In the genomic region with DNA sequence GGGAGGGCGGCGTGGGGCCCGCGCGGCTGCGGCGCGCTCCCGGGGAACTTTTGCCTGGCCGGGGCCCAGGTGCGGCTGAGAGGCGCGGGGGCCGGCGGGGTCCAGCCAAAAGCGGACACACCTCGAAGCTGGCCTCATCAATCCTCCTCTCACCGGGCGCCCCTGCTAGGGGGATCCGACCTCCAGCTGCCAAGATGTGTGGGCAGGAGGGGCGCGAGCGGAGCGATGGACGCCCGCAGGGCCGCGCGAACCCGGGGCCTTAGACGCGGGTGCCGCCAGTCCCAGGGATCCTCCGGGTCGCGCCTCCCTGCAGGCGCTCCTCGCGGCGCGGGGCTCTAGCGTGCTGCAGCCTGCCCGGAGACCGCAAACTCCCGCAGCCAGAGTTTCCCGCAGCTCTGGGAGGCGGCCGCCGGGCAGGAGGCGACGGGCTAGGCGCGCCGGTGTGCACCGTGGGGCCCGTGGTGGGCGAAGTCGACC, we compare ENCODE assay signal across 10 cellular contexts. TPM values are rescaled to one million over a fixed set of nuclear protein-coding genes. Genes with fewer than 3 reads are reported as not detected.
DNase-seq lines count a peak whose midpoint lies in the region; ATAC-seq and TF ChIP-seq lines count a peak whose summit lies in the region.
"Had no signal": no experiment of that assay in that cellular context is flagged by ENCODE, and none has a peak within 500 bp of the region (broad histone marks: within the 10 kb centered on the region; RNA-seq: fewer than 3 reads in every experiment).

No MANE protein-coding gene starts in this region.

- CTCF ChIA-PET in activated CD4-positive, alpha-beta memory T cell treated with anti-CD3 and anti-CD28 coated beads for 36 hours (lab: Charles Lee), result interaction anchor here (0.8 to 4.3 kb wide), 3 partner anchors 8 to 90 kb away, joined by 3 to 31 read pairs (median 17); no protein-coding TSS in a partner anchor

- peaks cover 42% of the 10 kb centered on the region for H3K4me1 Mint-ChIP-seq in activated CD4-positive, alpha-beta memory T cell treated with anti-CD3 and anti-CD28 coated beads for 36 hours (ENCODE audit: low read depth)

- peak overlapping the region; percentile 94 for H3K4me2 ChIP-seq in smooth muscle cell

- H3K4me3 Mint-ChIP-seq in activated CD4-positive, alpha-beta memory T cell treated with anti-CD3 and anti-CD28 coated beads for 36 hours, result peak overlapping the region; percentile 59

- H4K20me1 ChIP-seq in smooth muscle cell (ENCODE audit: low read depth), result no peaks in the 10 kb centered on the region

- no peaks in the 10 kb centered on the region for H3K79me2 ChIP-seq in smooth muscle cell (ENCODE audit: low read depth)

- TF ChIP-seq CTCF in heart right ventricle (IDR thresholded peaks at IDR 0.05), result no peak
- TF ChIP-seq CTCF in smooth muscle cell (IDR thresholded peaks at IDR 0.05; ENCODE audit: borderline replicate concordance, insufficient read depth, poor library complexity, severe bottlenecking), result no peak

- H3K9me3 Mint-ChIP-seq in activated CD4-positive, alpha-beta memory T cell treated with anti-CD3 and anti-CD28 coated beads for 36 hours, result no peaks in the 10 kb centered on the region

- intact Hi-C loops in activated CD4-positive, alpha-beta memory T cell treated with anti-CD3 and anti-CD28 coated beads for 36 hours (cut with micrococcal nuclease), result no loop called here
- intact Hi-C loops in heart right ventricle (cut with DNase I), result loop anchor here in 4 of 10 donors (5.0 kb wide), 3 partner anchors 71 to 81 kb away; no protein-coding TSS in a partner anchor

- POLR2A ChIA-PET in activated CD4-positive, alpha-beta memory T cell treated with anti-CD3 and anti-CD28 coated beads for 36 hours (lab: Charles Lee), result interaction anchor here (0.7 to 3.0 kb wide), 6 partner anchors 8 to 269 kb away, joined by 3 to 16 read pairs (median 8); a partner anchor contains a TSS

- peaks cover 11% of the 10 kb centered on the region for H3F3A ChIP-seq in smooth muscle cell (ENCODE audit: low read depth)

- H3K27me3 ChIP-seq in heart right ventricle, result peaks cover 0 to 70% (median 6%) of the 10 kb centered on the region in 7 donors
- peaks cover 55% of the 10 kb centered on the region for H3K27me3 ChIP-seq in smooth muscle cell (ENCODE audit: low read depth)

- H3K9ac ChIP-seq in smooth muscle cell (ENCODE audit: low read depth), result no peak overlapping the region

- 1% methylated on average over 58 of the region's 58 CpGs for WGBS in heart right ventricle, 2 donors
- 1% methylated on average over 39 of the region's 58 CpGs for WGBS in smooth muscle cell (ENCODE audit: low lambda C conversion rate)

- H3K9me3 ChIP-seq in heart right ventricle (no peaks in the 10 kb centered on the region), smooth muscle cell (replicated peaks; ENCODE audit: low read depth) (no peaks in the 10 kb centered on the region)
- H3K9me3 ChIP-seq: neutrophil had no signal

- H3K4me1 ChIP-seq in heart right ventricle (peaks cover 7 to 64% (median 39%) of the 10 kb centered on the region in 9 donors), smooth muscle cell (ENCODE audit: low read depth) (peaks cover 30% of the 10 kb centered on the region)

- ATAC-seq in heart right ventricle, result peak in 3 of 8 donors; percentile 7 to 20 (median 8)

- no peak overlapping the region for H2AFZ ChIP-seq in smooth muscle cell (ENCODE audit: low read depth)

- no peak overlapping the region for H3K27ac Mint-ChIP-seq in activated CD4-positive, alpha-beta memory T cell treated with anti-CD3 and anti-CD28 coated beads for 36 hours

- H3K27ac ChIP-seq in heart right ventricle, result peak overlapping the region; percentile 67 to 96 (median 90)
- H3K27ac ChIP-seq in smooth muscle cell (ENCODE audit: low read depth), result no peak overlapping the region
- H3K27ac ChIP-seq: neutrophil had no signal

- DNase-seq in NCI-H1417 (lab: John Stamatoyannopoulos, UW), result peak in 2 of 3 experiments; percentile 71 to 76
- no peak for DNase-seq in NCI-H1417 treated with DMSO at 0.1 percent for 48 hours (lab: John Stamatoyannopoulos, UW)
- no peak for DNase-seq in activated CD4-positive, alpha-beta memory T cell treated with anti-CD3 and anti-CD28 coated beads for 36 hours
- no peak for DNase-seq in heart right ventricle
- DNase-seq in smooth muscle cell (lab: John Stamatoyannopoulos, UW; ENCODE audit: unreplicated experiment), result no peak
- no peak for DNase-seq in hepatic stellate cell (ENCODE audit: low spot score)
- no peak for DNase-seq in DMS153 treated with DMSO at 0.1 percent for 48 hours (lab: John Stamatoyannopoulos, UW; ENCODE audit: unreplicated experiment)
- no peak for DNase-seq in anterior cingulate cortex (lab: John Stamatoyannopoulos, UW)

- H3K4me3 ChIP-seq in heart right ventricle (peak overlapping the region; percentile 45 to 73 (median 68)), smooth muscle cell (peak overlapping the region; percentile 54)
- H3K4me3 ChIP-seq: K562 had no signal

- H3K27me3 Mint-ChIP-seq in activated CD4-positive, alpha-beta memory T cell treated with anti-CD3 and anti-CD28 coated beads for 36 hours, result peaks cover 9% of the 10 kb centered on the region

- H3K36me3 Mint-ChIP-seq in activated CD4-positive, alpha-beta memory T cell treated with anti-CD3 and anti-CD28 coated beads for 36 hours, result no peaks in the 10 kb centered on the region

- H3K36me3 ChIP-seq in heart right ventricle, result no peaks in the 10 kb centered on the region
- H3K36me3 ChIP-seq in smooth muscle cell (ENCODE audit: low read depth), result no peaks in the 10 kb centered on the region
- H3K36me3 ChIP-seq: neutrophil had no signal

RNA-seq across cellular contexts. Expression of a gene that starts 0.8 kb away (rescaled TPM):
- 10 to 100 TPM; 24.6 to 30.3 TPM for total RNA-seq in activated CD4-positive, alpha-beta memory T cell treated with anti-CD3 and anti-CD28 coated beads for 36 hours
- total RNA-seq in heart right ventricle (10 to 100 TPM; 31.0 to 72.3 (median 50.1) TPM), smooth muscle cell (1.7 and 3.0 TPM in 2 replicates)
- polyA plus RNA-seq in heart right ventricle (10 to 100 TPM in 1 of 2 donors, 1 to 10 TPM in 1; 6.7 to 37.2 TPM), smooth muscle cell (0.82 and 1.8 TPM in 2 replicates)
- polyA plus RNA-seq: K562 had no signal

Comparison
In these comparisons a context has a peak if more than half of its experiments do, and no peak if none do; other contexts are left out.
1. DNase-seq: peak in NCI-H1417 (2 of 3); none in NCI-H1417 treated with DMSO at 0.1 percent for 48 hours (single experiment), activated CD4-positive, alpha-beta memory T cell treated with anti-CD3 and anti-CD28 coated beads for 36 hours (single experiment), heart right ventricle (0 of 2), smooth muscle cell (single experiment), hepatic stellate cell (single experiment), DMS153 treated with DMSO at 0.1 percent for 48 hours (single experiment) and anterior cingulate cortex (0 of 58).